25 cellular contexts compared by ENCODE assay signal in genomic region chr2:194769030-194769429, GRCh38.
"Had no signal": no experiment of that assay in that cellular context is flagged by ENCODE, and none has a peak within 500 bp of the region (broad histone marks: within the 10 kb centered on the region; RNA-seq: fewer than 3 reads in every experiment).

No MANE protein-coding gene starts in this region.

- H3K27me3 Mint-ChIP-seq: naive B cell had no signal

- H3K4me3 ChIP-seq: coronary artery, dorsolateral prefrontal cortex, gastrocnemius medialis, heart right ventricle, left lung, lower lobe of right lung, mucosa of descending colon had no signal

- H3K4me3 Mint-ChIP-seq: mesothelial cell of epicardium had no signal

- DNase-seq: dermis blood vessel endothelial cell; dorsolateral prefrontal cortex; effector CD4-positive, alpha-beta T cell; effector memory CD4-positive, alpha-beta T cell; erythroblast; foreskin melanocyte; gastrocnemius medialis; glutamatergic neuron; head of caudate nucleus; heart right ventricle; hippocampal formation; left cardiac atrium; left lung; left ventricle myocardium superior; lower lobe of right lung; mesenchymal stem cell; mucosa of descending colon; naive B cell had no signal

- ATAC-seq: esophagus mucosa, gastrocnemius medialis, heart right ventricle, left cardiac atrium, left lung, left ventricle myocardium superior, lower lobe of right lung, mucosa of descending colon had no signal

- FAIRE-seq: colon, endothelial cell of umbilical vein, islet of Langerhans, keratinocyte had no signal

- H3K27ac Mint-ChIP-seq: mesothelial cell of epicardium, naive B cell had no signal

- H3K36me3 Mint-ChIP-seq: mesothelial cell of epicardium, naive B cell had no signal

- H3K4me1 Mint-ChIP-seq: mesothelial cell of epicardium, naive B cell had no signal
